Comparison of ENCODE assay signal across 35 cellular contexts in the genomic region with DNA sequence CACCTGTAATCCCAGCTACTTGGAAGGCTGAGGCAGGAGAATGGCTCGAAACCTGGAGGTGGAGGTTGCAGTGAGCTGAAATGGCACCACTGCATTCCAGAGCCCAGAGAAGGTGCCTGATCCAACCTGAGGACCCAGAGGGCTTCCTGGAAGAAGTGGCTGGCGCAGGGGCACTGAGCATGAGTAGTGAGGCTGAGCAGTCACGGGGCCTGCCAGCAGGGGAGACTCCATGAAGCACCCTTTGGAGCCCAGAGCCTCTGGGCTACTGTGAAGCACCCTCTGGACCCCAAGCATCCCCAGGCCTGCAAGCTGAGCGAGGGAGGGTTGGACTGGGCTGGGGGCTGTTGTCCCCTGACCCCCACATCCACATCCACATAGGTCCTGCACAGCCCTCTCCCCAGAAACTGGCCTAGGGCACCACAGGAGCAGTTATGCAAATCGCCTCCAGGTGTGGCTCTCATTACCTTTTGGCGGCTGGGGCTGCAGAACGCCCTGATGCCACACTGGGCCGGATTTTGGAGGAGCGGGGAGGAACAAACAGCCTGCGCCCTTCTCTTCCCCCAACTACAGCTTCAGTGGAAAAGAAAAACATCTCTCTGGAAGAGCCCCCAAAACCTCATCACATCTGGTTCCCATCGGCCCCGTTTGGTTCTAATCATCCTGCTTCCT.
"Had no signal": no experiment of that assay in that cellular context is flagged by ENCODE, and none has a peak within 500 bp of the region (broad histone marks: within the 10 kb centered on the region; RNA-seq: fewer than 3 reads in every experiment).

No MANE protein-coding gene starts in this region.

- H2AFZ ChIP-seq: parathyroid adenoma had no signal

- H3K36me3 Mint-ChIP-seq: activated CD4-positive, alpha-beta memory T cell treated with anti-CD3 and anti-CD28 coated beads for 36 hours; naive B cell; stimulated activated memory B cell treated with anti-CD40 and anti-IgM and Interleukin-4, amounts not matched to agents 10 μg/mL and 1 μg/mL and 100 μg/mL, for 72 hours had no signal

- H3K36me3 ChIP-seq: brain microvascular endothelial cell, gastrocnemius medialis, sigmoid colon, upper lobe of left lung, vagina had no signal

- H3K27ac ChIP-seq: brain microvascular endothelial cell, coronary artery, dorsolateral prefrontal cortex, gastrocnemius medialis, parathyroid adenoma, psoas muscle, sigmoid colon, upper lobe of left lung, vagina, VCaP had no signal

- H3K9ac ChIP-seq: parathyroid adenoma had no signal

- FAIRE-seq: astrocyte, islet of Langerhans, small intestine, TTC549 had no signal

- H3K79me2 ChIP-seq: parathyroid adenoma had no signal

- H3K4me3 ChIP-seq: coronary artery, dorsolateral prefrontal cortex, gastrocnemius medialis, psoas muscle, sigmoid colon, upper lobe of left lung, vagina had no signal

- DNase-seq: activated CD4-positive, alpha-beta memory T cell treated with anti-CD3 and anti-CD28 coated beads for 36 hours; activated CD4-positive, alpha-beta T cell treated with anti-CD3 and anti-CD28 coated beads for 48 hours; activated gamma-delta T cell treated with Interleukin-2 at 50 U/mL for 16 hours; activated naive CD4-positive, alpha-beta T cell treated with anti-CD3 and anti-CD28 coated beads, Interleukin-2, amount 50 U/mL, for 16 hours; activated T-cell treated with anti-CD3 and anti-CD28 coated beads, Interleukin-2, amount 50 U/mL, for 1 hour; amniotic stem cell; brain microvascular endothelial cell; dorsolateral prefrontal cortex; effector memory CD4-positive, alpha-beta T cell; erythroblast; gastrocnemius medialis; glutamatergic neuron; left ventricle myocardium superior; mammary epithelial cell; naive B cell; nephron progenitor cell; nucleus accumbens; psoas muscle; sigmoid colon; small intestine; stimulated activated CD4-positive, alpha-beta T cell treated with anti-CD3 and anti-CD28 coated beads, Interleukin-1b, Interleukin-23, amount 100 ng/mL, for 48 hours; stimulated activated CD4-positive, alpha-beta T cell treated with anti-CD3 and anti-CD28 coated beads, Interleukin-4, amount 100 ng/mL, for 4 hours; stimulated activated CD8-positive, alpha-beta memory T cell treated with anti-CD3 and anti-CD28 coated beads, Interleukin-4, amount 100 ng/mL, for 48 hours; stimulated activated naive CD8-positive, alpha-beta T cell treated with anti-CD3 and anti-CD28 coated beads, Interleukin-15, amount 100 ng/mL, for 72 hours; substantia nigra; upper lobe of left lung had no signal

- H3K27me3 ChIP-seq: dorsolateral prefrontal cortex, gastrocnemius medialis, sigmoid colon, upper lobe of left lung, vagina had no signal

- H3K9me3 Mint-ChIP-seq: naive B cell; stimulated activated memory B cell treated with anti-CD40 and anti-IgM and Interleukin-4, amounts not matched to agents 10 μg/mL and 1 μg/mL and 100 μg/mL, for 72 hours had no signal

- H3K4me3 Mint-ChIP-seq: activated CD4-positive, alpha-beta memory T cell treated with anti-CD3 and anti-CD28 coated beads for 36 hours; naive B cell; nephron progenitor cell; stimulated activated memory B cell treated with anti-CD40 and anti-IgM and Interleukin-4, amounts not matched to agents 10 μg/mL and 1 μg/mL and 100 μg/mL, for 72 hours; stimulated activated naive CD8-positive, alpha-beta T cell treated with anti-CD3 and anti-CD28 coated beads, Interleukin-15, amount 100 ng/mL, for 72 hours had no signal

- H3K9me3 ChIP-seq: gastrocnemius medialis, psoas muscle, sigmoid colon, upper lobe of left lung, vagina had no signal

- H3K4me1 ChIP-seq: gastrocnemius medialis, parathyroid adenoma, psoas muscle, sigmoid colon, upper lobe of left lung, vagina had no signal

- H3K27ac Mint-ChIP-seq: activated CD4-positive, alpha-beta memory T cell treated with anti-CD3 and anti-CD28 coated beads for 36 hours; nephron progenitor cell; stimulated activated memory B cell treated with anti-CD40 and anti-IgM and Interleukin-4, amounts not matched to agents 10 μg/mL and 1 μg/mL and 100 μg/mL, for 72 hours had no signal

- ATAC-seq: activated CD4-positive, CD25-positive, alpha-beta regulatory T cell treated with anti-CD3 and anti-CD28 coated beads, Interleukin-2, amount 50 U/mL, for 24 hours; gastrocnemius medialis; left ventricle myocardium superior; psoas muscle; stimulated activated memory B cell treated with anti-CD40 and anti-IgM and Interleukin-4, amounts not matched to agents 10 μg/mL and 1 μg/mL and 100 μg/mL, for 72 hours; stimulated activated naive CD8-positive, alpha-beta T cell treated with anti-CD3 and anti-CD28 coated beads, Interleukin-15, amount 100 ng/mL, for 72 hours had no signal
